1 cellular context compared by ENCODE assay signal in genomic region chr7:44846816-44847508, GRCh38.
A peak's percentile ranks its signal among the peaks of the same experiment; 100 is the strongest.
TF ChIP-seq lines count a peak whose summit lies in the region.

No MANE protein-coding gene starts in this region.

TF ChIP-seq in GM12878, 131 proteins besides CTCF, POLR2A, EP300 and RAD21:
- TF ChIP-seq MYB (IDR thresholded peaks at IDR 0.05; ENCODE audit: borderline replicate concordance, low read depth, low read length) = no peak
- peak; percentile 65; the same call in 1 of the 2 replicates for TF ChIP-seq NFIC (IDR thresholded peaks at IDR 0.05; ENCODE audit: low read depth, low read length)
- TF ChIP-seq MTA3 (IDR thresholded peaks at IDR 0.05; ENCODE audit: borderline replicate concordance, low read length) = 0 out of 2 replicates have a peak, but pooled peaks have one; percentile 35
- TF ChIP-seq IKZF1 (conservative IDR thresholded peaks at IDR 0.05) = no peak
- peak; percentile 43 for TF ChIP-seq SKIL (IDR thresholded peaks at IDR 0.05; ENCODE audit: low read depth, poor library complexity, severe bottlenecking)
- peak; percentile 78 for TF ChIP-seq CBFB (IDR thresholded peaks at IDR 0.05; ENCODE audit: low read depth)
- no peak for TF ChIP-seq NR2C1 (IDR thresholded peaks at IDR 0.05)
- 0 out of 2 replicates have a peak, but pooled peaks have one; percentile 20 for TF ChIP-seq MTA2 (IDR thresholded peaks at IDR 0.05; ENCODE audit: low read depth)
- TF ChIP-seq HDAC6 (IDR thresholded peaks at IDR 0.05; ENCODE audit: unreplicated experiment) = no peak
- TF ChIP-seq FOXM1 (IDR thresholded peaks at IDR 0.05; ENCODE audit: low read depth, low read length) = peak; percentile 73; the same call in 1 of the 2 replicates
- TF ChIP-seq IRF4 (IDR thresholded peaks at IDR 0.05; ENCODE audit: low read depth, low read length) = no peak
- TF ChIP-seq CHD4 (IDR thresholded peaks at IDR 0.05) = no peak
- no peak for TF ChIP-seq SUZ12 (IDR thresholded peaks at IDR 0.05; ENCODE audit: unreplicated experiment)
- TF ChIP-seq RUNX3 (IDR thresholded peaks at IDR 0.05; ENCODE audit: low read length) = peak; percentile 97
- TF ChIP-seq SIX5 (IDR thresholded peaks at IDR 0.05; ENCODE audit: low read depth, low read length, severe bottlenecking) = no peak
- TF ChIP-seq SMAD1 (IDR thresholded peaks at IDR 0.05; ENCODE audit: low read depth, partially characterized antibody) = no peak
- TF ChIP-seq ZNF217 (IDR thresholded peaks at IDR 0.05) = no peak
- TF ChIP-seq EZH2 (IDR thresholded peaks at IDR 0.05; ENCODE audit: borderline replicate concordance, control insufficient read depth, low read depth, low read length) = no peak
- 0 out of 2 replicates have a peak, but pooled peaks have one; percentile 8 for TF ChIP-seq MEF2A (IDR thresholded peaks at IDR 0.05; ENCODE audit: insufficient read depth, low read depth, low read length)
